Comparison of ENCODE assay signal across 8 cellular contexts in the genomic region with DNA sequence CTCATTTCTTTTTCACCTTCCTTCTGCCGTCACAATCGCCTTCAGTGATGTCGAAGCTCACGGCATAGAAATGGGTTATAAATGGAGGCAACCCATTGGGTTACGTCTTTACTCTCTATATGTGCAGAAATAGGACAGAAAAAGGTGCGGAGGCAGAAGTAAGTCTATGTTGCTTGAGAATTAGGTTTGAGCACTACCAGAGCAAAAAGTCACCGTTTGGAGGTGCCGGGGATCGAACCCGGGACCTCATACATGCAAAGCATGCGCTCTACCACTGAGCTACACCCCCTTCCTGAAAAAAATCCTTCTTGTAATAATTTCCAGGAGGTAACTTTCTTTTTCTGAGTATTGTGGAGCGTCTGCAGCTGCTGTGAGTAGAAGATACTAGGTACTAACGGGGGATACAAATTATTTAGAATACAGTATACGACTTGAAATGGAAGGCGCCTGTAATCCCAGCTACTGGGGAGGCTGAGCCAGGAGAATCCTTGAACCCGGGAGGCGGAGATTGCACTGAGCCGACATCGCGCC.
DNase-seq lines count a peak whose midpoint lies in the region; ATAC-seq and TF ChIP-seq lines count a peak whose summit lies in the region.

No MANE protein-coding gene starts in this region.

- peaks cover 5% of the 10 kb centered on the region; the same call in 1 of the 2 replicates for H3F3A ChIP-seq in PC-9 (ENCODE audit: insufficient read depth, low read depth)

- no peak overlapping the region; the same call in 1 of the 2 replicates for H3K27ac ChIP-seq in PC-9

- H3K9me2 ChIP-seq in PC-9 (ENCODE audit: insufficient read depth) = no peaks in the 10 kb centered on the region

- H3K79me2 ChIP-seq in PC-9 (ENCODE audit: low read depth) = no peaks in the 10 kb centered on the region

- H3K4me3 ChIP-seq in H7 (ENCODE audit: insufficient read depth, low read depth, low read length) (peak overlapping the region; percentile 62), PC-9 (peak overlapping the region; percentile 65), neuron (ENCODE audit: low read length) (peak overlapping the region; percentile 56)

- H3K4me1 ChIP-seq in PC-9 (replicated peaks; ENCODE audit: insufficient read depth) = peaks cover 5% of the 10 kb centered on the region; the same call in 1 of the 2 replicates
- H3K4me1 ChIP-seq in neuron (ENCODE audit: insufficient read depth, low read length) = no peaks in the 10 kb centered on the region

- H3K36me3 ChIP-seq in H7 (replicated peaks; ENCODE audit: control insufficient read depth, insufficient read depth, low read length) = no peaks in the 10 kb centered on the region
- no peaks in the 10 kb centered on the region for H3K36me3 ChIP-seq in PC-9 (ENCODE audit: low read depth)
- no peaks in the 10 kb centered on the region for H3K36me3 ChIP-seq in neuron (ENCODE audit: insufficient read depth, low read length)

- peak overlapping the region; percentile 85 for H3K4me2 ChIP-seq in PC-9

- peak; percentile 38 for DNase-seq in AG08395 (ENCODE audit: low spot score)
- no peak for DNase-seq in H7
- DNase-seq in PC-9 = peak; percentile 61 to 64
- DNase-seq in cerebellar cortex (ENCODE audit: low spot score) = peak; percentile 73
- no peak for DNase-seq in HuH-7.5 (ENCODE audit: low spot score)

- H3K27me3 ChIP-seq in H7 (ENCODE audit: control insufficient read depth, insufficient read depth, low read length) (peaks cover 76% of the 10 kb centered on the region), PC-9 (ENCODE audit: insufficient read depth, low read depth) (no peaks in the 10 kb centered on the region; the same call in 1 of the 2 replicates), neuron (ENCODE audit: insufficient read depth, low read length) (peaks cover 67% of the 10 kb centered on the region)

- CTCF ChIA-PET in PC-9 (lab: Charles Lee) = no interaction called here

- POLR2A ChIA-PET in PC-9 (lab: Charles Lee; ENCODE audit: unreplicated experiment) = interaction anchor here (0.6 kb wide), 1 partner anchor 134 kb away, joined by 4 read pairs; the partner anchor contains the start of gene TRIM27

- H2AFZ ChIP-seq in PC-9 (peak overlapping the region; percentile 77), neuron (ENCODE audit: low read depth, low read length) (peak overlapping the region; percentile 10)

- no peak for ATAC-seq in GM21786 (IDR thresholded peaks at IDR 0.05; ENCODE audit: unreplicated experiment)
- no peak for ATAC-seq in HG03342 (IDR thresholded peaks at IDR 0.05; ENCODE audit: unreplicated experiment)

- BruUV-seq in PC-9 (replicated peaks; lab: Mats Ljungman, UMichigan) = no TSS peak

- intact Hi-C loops in PC-9 (cut with micrococcal nuclease; ENCODE audit: unreplicated experiment) = loop anchor here (1.0 to 5.0 kb wide), 2 partner anchors 49 to 153 kb away; no protein-coding TSS in a partner anchor

- H3K9me3 ChIP-seq in PC-9 (ENCODE audit: insufficient read depth, low read depth) = no peaks in the 10 kb centered on the region
- H3K9me3 ChIP-seq in neuron (ENCODE audit: low read length) = peaks cover 7% of the 10 kb centered on the region

- no peak for TF ChIP-seq CTCF in PC-9 (conservative IDR thresholded peaks at IDR 0.05)

- H4K20me1 ChIP-seq in PC-9 (ENCODE audit: insufficient read depth) = no peaks in the 10 kb centered on the region

Comparison
In these comparisons a context has a peak if more than half of its experiments do, and no peak if none do; other contexts are left out.
1. DNase-seq: peak in AG08395 (single experiment), PC-9 (2 of 2) and cerebellar cortex (single experiment); none in H7 (single experiment) and HuH-7.5 (single experiment).
2. Peak in every context shown above with its lines, with median percentiles within 50 percentile points of each other: H3K4me3 ChIP-seq.